In genomic region chr6:116384727-116385461, GRCh38 we compare ENCODE assay signal across 1 cellular context.
TF ChIP-seq lines count a peak whose summit lies in the region.

No MANE protein-coding gene starts in this region.

TF ChIP-seq in SK-N-SH, 30 proteins besides CTCF, POLR2A, EP300 and RAD21 (continued from another document):
- TF ChIP-seq SIN3A (IDR thresholded peaks at IDR 0.05; ENCODE audit: borderline replicate concordance, low read depth, low read length) (no peak), USF1 (IDR thresholded peaks at IDR 0.05; ENCODE audit: borderline replicate concordance, low read depth) (no peak), GABPA (IDR thresholded peaks at IDR 0.05; ENCODE audit: low read depth) (no peak)
